ENCODE assay signal across 22 cellular contexts in the genomic region with DNA sequence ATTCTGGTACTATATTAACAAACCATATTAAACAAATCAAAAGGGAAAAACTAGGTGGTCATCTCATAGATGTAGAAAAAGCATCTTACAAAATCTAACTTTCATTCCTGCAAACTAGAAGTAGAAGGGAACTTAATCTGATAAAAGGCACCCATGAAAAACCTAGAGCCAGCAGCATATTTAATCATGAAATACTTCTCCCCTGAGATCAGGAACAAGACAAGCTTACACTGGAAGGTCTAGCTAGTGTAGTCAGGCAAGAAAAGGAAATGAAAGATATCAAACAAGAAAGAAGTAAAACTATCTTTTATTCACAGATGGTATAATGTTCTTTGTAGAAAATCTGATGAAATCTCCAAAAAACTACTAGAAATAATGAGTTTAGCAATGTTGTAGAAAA. TPM values are rescaled to one million over a fixed set of nuclear protein-coding genes. Genes with fewer than 3 reads are reported as not detected.
A peak's percentile ranks its signal among the peaks of the same experiment; 100 is the strongest.
DNase-seq lines count a peak whose midpoint lies in the region; ATAC-seq and TF ChIP-seq lines count a peak whose summit lies in the region.
"Had no signal": no experiment of that assay in that cellular context is flagged by ENCODE, and none has a peak within 500 bp of the region (broad histone marks: within the 10 kb centered on the region; RNA-seq: fewer than 3 reads in every experiment).

No MANE protein-coding gene starts in this region.

- peaks cover 28% of the 10 kb centered on the region for H3K36me3 ChIP-seq in skeletal muscle satellite cell (ENCODE audit: insufficient read depth, low read length)

- no peak overlapping the region for H3K4me2 ChIP-seq in skeletal muscle satellite cell (ENCODE audit: low read length)

- peak overlapping the region; percentile 76 for H3K9ac ChIP-seq in skeletal muscle satellite cell (ENCODE audit: low read depth, low read length)

- no peaks in the 10 kb centered on the region for H3K9me3 ChIP-seq in skeletal muscle satellite cell (replicated peaks; ENCODE audit: low read length)

- no peaks in the 10 kb centered on the region for H3K27me3 ChIP-seq in skeletal muscle satellite cell (ENCODE audit: control insufficient read depth, insufficient read depth, low read length)
- H3K27me3 ChIP-seq: left lung had no signal

- DNase-seq in NCI-H226 (peak; percentile 54), astrocyte of the hippocampus (ENCODE audit: low read depth, low spot score) (peak; percentile 49), fibroblast of the aortic adventitia (ENCODE audit: low read depth) (peak; percentile 73), medulla oblongata (ENCODE audit: extremely low spot score) (no peak), hypothalamus (lab: John Stamatoyannopoulos, UW) (no peak)
- DNase-seq: activated CD4-positive, alpha-beta T cell treated with anti-CD3 and anti-CD28 coated beads, Interleukin-2, amount 50 U/mL, for 1 hour; activated CD8-positive, alpha-beta memory T cell treated with anti-CD3 and anti-CD28 coated beads, Interleukin-2, amount 50 U/mL, for 48 hours; Caco-2; cortex of kidney; KBM-7; left lung; MV-4-11; NCI-H2029 treated with DMSO at 0.1 percent for 48 hours; NCI-H510A treated with DMSO at 0.1 percent for 48 hours; nucleus accumbens; right cardiac atrium; Right ventricle myocardium superior; stimulated activated naive CD4-positive, alpha-beta T cell treated with Interleukin-2 at 50 U/mL for 16 hours; T-helper 1 cell; trophoblast cell had no signal

- no peak for ATAC-seq in GM21576 (IDR thresholded peaks at IDR 0.05; ENCODE audit: unreplicated experiment)

- H3K4me3 ChIP-seq in fibroblast of the aortic adventitia (ENCODE audit: low read depth, low read length): no peak overlapping the region
- H3K4me3 ChIP-seq in skeletal muscle satellite cell (ENCODE audit: low read length): no peak overlapping the region
- H3K4me3 ChIP-seq: left lung had no signal

- TF ChIP-seq CTCF in fibroblast of the aortic adventitia (IDR thresholded peaks at IDR 0.05; ENCODE audit: insufficient read depth, low read length): no peak

- peaks cover 48% of the 10 kb centered on the region for H3K4me1 ChIP-seq in skeletal muscle satellite cell (ENCODE audit: control insufficient read depth, insufficient read depth, low read length)

RNA-seq across cellular contexts. Expression of gene ATP10D, which starts 41.2 kb away (rescaled TPM):
- 43.7 and 50.0 TPM in 2 replicates for total RNA-seq in fibroblast of the aortic adventitia (ENCODE audit: low replicate concordance)
- 8.3 and 12.7 TPM in 2 replicates for total RNA-seq in skeletal muscle satellite cell (2012; rRNA removed)

Comparison
In these comparisons a context has a peak if more than half of its experiments do, and no peak if none do; other contexts are left out.
1. DNase-seq: peak in NCI-H226 (single experiment), astrocyte of the hippocampus (single experiment) and fibroblast of the aortic adventitia (single experiment); none in medulla oblongata (single experiment) and hypothalamus (0 of 51).